ENCODE assay signal across 26 cellular contexts in genomic region chr4:71614626-71615025, GRCh38.
"Had no signal": no experiment of that assay in that cellular context is flagged by ENCODE, and none has a peak within 500 bp of the region (broad histone marks: within the 10 kb centered on the region; RNA-seq: fewer than 3 reads in every experiment).

No MANE protein-coding gene starts in this region.

- H3K27ac ChIP-seq: gastroesophageal sphincter, hepatocyte, parathyroid adenoma, psoas muscle, tibial nerve had no signal

- H3K27ac Mint-ChIP-seq: activated CD4-positive, alpha-beta T cell treated with anti-CD3 and anti-CD28 coated beads, Interleukin-2, amount 10 ng/mL, durations not matched to agents 7 days and 5 days; activated CD8-positive, alpha-beta T cell treated with anti-CD3 and anti-CD28 coated beads for 36 hours; activated T-helper 17 cell treated with anti-CD3 and anti-CD28 coated beads, Interleukin-2, amount 50 U/mL, for 72 hours; naive thymus-derived CD4-positive, alpha-beta T cell; T-helper 17 cell had no signal

- H3K9ac ChIP-seq: parathyroid adenoma had no signal

- H3K79me2 ChIP-seq: hepatocyte, parathyroid adenoma had no signal

- H3K4me1 Mint-ChIP-seq: activated CD4-positive, alpha-beta T cell treated with anti-CD3 and anti-CD28 coated beads, Interleukin-2, amount 10 ng/mL, durations not matched to agents 7 days and 5 days; activated T-helper 17 cell treated with anti-CD3 and anti-CD28 coated beads, Interleukin-2, amount 50 U/mL, for 72 hours; central memory CD8-positive, alpha-beta T cell; naive thymus-derived CD4-positive, alpha-beta T cell; T-helper 17 cell had no signal

- H3K27me3 Mint-ChIP-seq: activated CD4-positive, alpha-beta T cell treated with anti-CD3 and anti-CD28 coated beads, Interleukin-2, amount 10 ng/mL, durations not matched to agents 7 days and 5 days; central memory CD8-positive, alpha-beta T cell; T-helper 17 cell had no signal

- H3K4me3 ChIP-seq: gastroesophageal sphincter, hepatocyte, psoas muscle, tibial nerve had no signal

- H3K27me3 ChIP-seq: gastroesophageal sphincter, hepatocyte, tibial nerve had no signal

- H2AFZ ChIP-seq: hepatocyte, parathyroid adenoma had no signal

- H3K36me3 ChIP-seq: gastroesophageal sphincter, tibial nerve had no signal

- H3K4me3 Mint-ChIP-seq: activated CD4-positive, alpha-beta T cell treated with anti-CD3 and anti-CD28 coated beads, Interleukin-2, amount 10 ng/mL, durations not matched to agents 7 days and 5 days; activated CD8-positive, alpha-beta T cell treated with anti-CD3 and anti-CD28 coated beads for 36 hours; activated T-cell treated with anti-CD3 and anti-CD28 coated beads, Interleukin-2, amount 50 U/mL, for 4 hours; activated T-helper 17 cell treated with anti-CD3 and anti-CD28 coated beads, Interleukin-2, amount 50 U/mL, for 72 hours; central memory CD8-positive, alpha-beta T cell; naive thymus-derived CD4-positive, alpha-beta T cell; T-helper 17 cell had no signal

- H3K9me3 Mint-ChIP-seq: activated CD8-positive, alpha-beta T cell treated with anti-CD3 and anti-CD28 coated beads for 36 hours had no signal

- H3K4me2 ChIP-seq: hepatocyte had no signal

- H3K9me3 ChIP-seq: psoas muscle had no signal

- FAIRE-seq: endometrium had no signal

- H3K4me1 ChIP-seq: gastroesophageal sphincter, parathyroid adenoma, psoas muscle, tibial nerve had no signal

- DNase-seq: activated CD4-positive, alpha-beta T cell treated with anti-CD3 and anti-CD28 coated beads for 1 hour; activated CD4-positive, alpha-beta T cell treated with anti-CD3 and anti-CD28 coated beads, Interleukin-2, amount 10 ng/mL, durations not matched to agents 7 days and 5 days; activated CD8-positive, alpha-beta T cell treated with anti-CD3 and anti-CD28 coated beads for 36 hours; activated gamma-delta T cell treated with Interleukin-2 at 50 U/mL for 16 hours; activated naive CD4-positive, alpha-beta T cell treated with anti-CD3 and anti-CD28 coated beads, Interleukin-2, amount 50 U/mL, for 16 hours; activated T-cell treated with anti-CD3 and anti-CD28 coated beads, Interleukin-2, amount 50 U/mL, for 4 hours; amygdala; dermis blood vessel endothelial cell; effector CD4-positive, alpha-beta T cell; islet precursor cell; mammary epithelial cell; naive thymus-derived CD4-positive, alpha-beta T cell; nucleus accumbens; psoas muscle; right cardiac atrium; stimulated activated CD4-positive, alpha-beta T cell treated with anti-CD3 and anti-CD28 coated beads, Interleukin-2, amount 100 ng/mL, for 48 hours; stimulated activated naive CD4-positive, alpha-beta T cell treated with Interleukin-2 at 50 U/mL for 16 hours; T-helper 17 cell; T1000 had no signal
